8 cellular contexts compared by ENCODE assay signal in the genomic region with DNA sequence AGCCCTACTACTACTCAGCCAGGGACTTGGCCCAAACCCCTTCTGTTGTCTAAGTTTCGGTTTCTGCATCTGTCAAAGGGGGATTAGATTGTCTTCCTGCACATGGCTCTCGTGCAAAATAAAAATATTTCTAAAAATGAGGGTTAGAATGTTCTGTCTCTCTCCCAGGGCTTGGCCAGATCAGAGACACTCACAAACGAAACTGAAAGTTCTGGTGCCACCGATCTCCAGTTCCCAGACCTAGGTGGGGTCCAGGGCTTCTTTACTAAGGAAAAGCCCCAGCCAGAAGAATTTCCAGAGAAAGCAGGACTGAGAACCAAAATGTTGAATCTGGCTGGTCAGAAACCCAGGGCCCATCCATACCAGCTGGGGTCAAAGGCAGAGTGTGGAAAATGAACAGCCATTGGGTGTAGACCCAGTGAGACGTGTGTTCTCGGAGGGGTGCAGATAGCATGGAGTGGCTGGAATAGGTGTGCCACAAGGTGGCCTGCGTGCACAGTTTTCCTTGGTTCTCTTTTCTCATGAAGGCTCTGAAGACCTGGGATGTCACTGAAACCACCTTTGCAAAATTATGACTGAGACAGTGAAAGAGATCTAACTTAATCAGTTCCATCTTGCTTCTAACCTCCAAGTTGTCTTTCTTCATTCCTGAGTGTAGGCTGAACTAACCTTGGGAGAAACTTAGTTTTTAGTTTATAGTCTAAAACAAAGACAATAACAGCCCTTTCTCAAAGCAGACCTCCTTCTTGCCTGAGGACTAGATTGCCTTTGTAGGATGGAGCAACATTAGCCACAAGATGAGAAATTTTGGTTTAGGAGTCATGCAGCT. TPM values are rescaled to one million over a fixed set of nuclear protein-coding genes. Genes with fewer than 3 reads are reported as not detected.
DNase-seq lines count a peak whose midpoint lies in the region; ATAC-seq and TF ChIP-seq lines count a peak whose summit lies in the region.

No MANE protein-coding gene starts in this region.

- peak overlapping the region; percentile 98 for H3K27ac ChIP-seq in OCI-LY1 (ENCODE audit: low read depth, low read length, poor library complexity, severe bottlenecking)
- H3K27ac ChIP-seq in skeletal muscle tissue (ENCODE audit: low read depth, low read length), result peak overlapping the region; percentile 60
- no peak overlapping the region for H3K27ac ChIP-seq in neuronal stem cell (replicated peaks; ENCODE audit: low read length)
- H3K27ac ChIP-seq in substantia nigra (ENCODE audit: low read depth, low read length, poor library complexity, severe bottlenecking), result no peak overlapping the region

- no peak overlapping the region for H3K23ac ChIP-seq in neuronal stem cell (ENCODE audit: low read depth, low read length, poor library complexity)

- TF ChIP-seq POLR2A in GM18505 (IDR thresholded peaks at IDR 0.05; ENCODE audit: borderline replicate concordance, extremely low read depth, insufficient read depth, insufficient read length), result peak; percentile 49

- peaks cover 30 to 42% of the 10 kb centered on the region in 2 donors for H3K4me1 Mint-ChIP-seq in effector memory CD8-positive, alpha-beta T cell (ENCODE audit: low read depth in 2 of 2)

- H3K9me3 Mint-ChIP-seq in effector memory CD8-positive, alpha-beta T cell, result no peaks in the 10 kb centered on the region

- H3K27me3 Mint-ChIP-seq in effector memory CD8-positive, alpha-beta T cell, result no peaks in the 10 kb centered on the region

- no peaks in the 10 kb centered on the region for H4K20me1 ChIP-seq in OCI-LY1 (ENCODE audit: insufficient read depth, low read length)

- H3K4me2 ChIP-seq in OCI-LY1 (ENCODE audit: low read length), result peak overlapping the region; percentile 88
- H3K4me2 ChIP-seq in neuronal stem cell (ENCODE audit: insufficient read depth, low read length, poor library complexity, severe bottlenecking), result no peak overlapping the region

- TF ChIP-seq CTCF in OCI-LY1 (IDR thresholded peaks at IDR 0.05; ENCODE audit: low read length), result no peak

- no peak overlapping the region for H4K91ac ChIP-seq in neuronal stem cell (ENCODE audit: low read depth, low read length, poor library complexity)

- H3K4me1 ChIP-seq in OCI-LY1 (ENCODE audit: insufficient read depth, low read length, severe bottlenecking) (peaks cover 70% of the 10 kb centered on the region), skeletal muscle tissue (ENCODE audit: control insufficient read depth in 3 of 3, insufficient read depth in 3 of 3, low read length in 3 of 3) (peaks cover 33 to 45% (median 35%) of the 10 kb centered on the region in 3 donors), neuronal stem cell (ENCODE audit: control insufficient read depth in 2 of 2, insufficient read depth in 1 of 2, low read depth in 1 of 2, low read length in 2 of 2) (peaks cover 2 to 4% of the 10 kb centered on the region in 2 donors)

- H3K27me3 ChIP-seq in OCI-LY1 (ENCODE audit: insufficient read depth, low read length) (no peaks in the 10 kb centered on the region), skeletal muscle tissue (ENCODE audit: control insufficient read depth in 3 of 3, insufficient read depth in 3 of 3, low read length in 3 of 3) (no peaks in the 10 kb centered on the region), neuronal stem cell (ENCODE audit: control insufficient read depth in 3 of 3, insufficient read depth in 3 of 3, low read depth in 1 of 3, low read length in 3 of 3) (peaks cover 0 to 16% (median 0%) of the 10 kb centered on the region in 3 experiments)

- H4K8ac ChIP-seq in neuronal stem cell (ENCODE audit: low read depth, low read length), result no peak overlapping the region

- no peaks in the 10 kb centered on the region for H3K79me2 ChIP-seq in OCI-LY1 (ENCODE audit: insufficient read depth, low read length)

- H3K4ac ChIP-seq in neuronal stem cell (ENCODE audit: low read length), result no peak overlapping the region

- H3K36me3 ChIP-seq in OCI-LY1 (ENCODE audit: insufficient read depth, low read length) (peaks cover 34% of the 10 kb centered on the region), skeletal muscle tissue (ENCODE audit: control insufficient read depth in 3 of 3, insufficient read depth in 3 of 3, low read length in 3 of 3) (peaks cover 0 to 6% (median 4%) of the 10 kb centered on the region in 3 donors), neuronal stem cell (replicated peaks in 1 of 2; ENCODE audit: control insufficient read depth in 2 of 2, insufficient read depth in 2 of 2, low read length in 2 of 2) (no peaks in the 10 kb centered on the region)

- H3K9me3 ChIP-seq in OCI-LY1 (ENCODE audit: low read length), result no peaks in the 10 kb centered on the region
- no peaks in the 10 kb centered on the region for H3K9me3 ChIP-seq in skeletal muscle tissue (ENCODE audit: control insufficient read depth in 3 of 3, low read length in 3 of 3)
- H3K9me3 ChIP-seq in neuronal stem cell (replicated peaks in 1 of 2; ENCODE audit: control insufficient read depth in 2 of 2, insufficient read depth in 1 of 2, low read depth in 1 of 2, low read length in 2 of 2), result no peaks in the 10 kb centered on the region

- peak overlapping the region; percentile 90 for H3K4me3 Mint-ChIP-seq in effector memory CD8-positive, alpha-beta T cell

- no peak for ATAC-seq in GM18505 (IDR thresholded peaks at IDR 0.05; ENCODE audit: unreplicated experiment)
- peak; percentile 6 for ATAC-seq in effector memory CD8-positive, alpha-beta T cell (replicated peaks)
- ATAC-seq in GM21515 (IDR thresholded peaks at IDR 0.05; ENCODE audit: unreplicated experiment), result no peak

- no CpG with 5 or more reads among the region's 7 CpGs for WGBS in neuronal stem cell (ENCODE audit: extremely low coverage in 2 of 2, insufficient read length in 2 of 2, insufficient replicate concordance in 1 of 2), 2 donors

- DNase-seq in effector memory CD8-positive, alpha-beta T cell, result no peak
- DNase-seq in neuronal stem cell (ENCODE audit: low spot score) (no peak), DMS114 treated with DMSO at 0.1 percent for 48 hours (lab: John Stamatoyannopoulos, UW; ENCODE audit: unreplicated experiment) (no peak), substantia nigra (lab: John Stamatoyannopoulos, UW) (no peak)

- peak overlapping the region; percentile 46; the same call in 1 of the 2 replicates for H3K9ac ChIP-seq in OCI-LY1 (ENCODE audit: low read length)
- H3K9ac ChIP-seq in skeletal muscle tissue (ENCODE audit: low read depth in 1 of 3, low read length in 3 of 3), result peak overlapping the region; percentile 53 to 77 (median 72)
- H3K9ac ChIP-seq in neuronal stem cell (ENCODE audit: low read depth, low read length, poor library complexity), result no peak overlapping the region

- peaks cover 16% of the 10 kb centered on the region for H3K36me3 Mint-ChIP-seq in effector memory CD8-positive, alpha-beta T cell (ENCODE audit: insufficient read depth)

- no peak overlapping the region for H3K14ac ChIP-seq in neuronal stem cell (ENCODE audit: low read length)

- H3K4me3 ChIP-seq in OCI-LY1 (ENCODE audit: low read depth, low read length, poor library complexity, severe bottlenecking), result peak overlapping the region; percentile 90
- H3K4me3 ChIP-seq in skeletal muscle tissue (ENCODE audit: low read length in 3 of 3), result peak overlapping the region; percentile 56 to 68 (median 64)
- H3K4me3 ChIP-seq in neuronal stem cell (ENCODE audit: low read length in 2 of 2), result no peak overlapping the region

- no peaks in the 10 kb centered on the region; the same call in 1 of the 2 replicates for H3F3A ChIP-seq in OCI-LY1 (ENCODE audit: insufficient read depth, low read length)

- peaks cover 2% of the 10 kb centered on the region for H3K79me1 ChIP-seq in neuronal stem cell (ENCODE audit: low read depth, low read length)

- H2AFZ ChIP-seq in OCI-LY1 (ENCODE audit: low read length) (no peak overlapping the region), neuronal stem cell (ENCODE audit: low read length) (no peak overlapping the region)

- H2BK5ac ChIP-seq in neuronal stem cell (ENCODE audit: low read length), result no peak overlapping the region

- H2BK15ac ChIP-seq in neuronal stem cell (ENCODE audit: low read length), result no peak overlapping the region

- peak overlapping the region; percentile 93 to 98 for H3K27ac Mint-ChIP-seq in effector memory CD8-positive, alpha-beta T cell

- H3K9me2 ChIP-seq in OCI-LY1 (ENCODE audit: low read depth, low read length), result no peaks in the 10 kb centered on the region

- no peak overlapping the region for H2BK120ac ChIP-seq in neuronal stem cell (ENCODE audit: low read depth, low read length)

- no peak overlapping the region for H2BK12ac ChIP-seq in neuronal stem cell (ENCODE audit: low read length)

- no peak overlapping the region for H2AK5ac ChIP-seq in neuronal stem cell (ENCODE audit: low read depth, low read length)

- no peak overlapping the region for H3K18ac ChIP-seq in neuronal stem cell (ENCODE audit: low read length)

RNA-seq across cellular contexts. Expression of gene SLC23A1, which starts 2.2 kb away (rescaled TPM):
- total RNA-seq in skeletal muscle tissue, result not detected
- polyA plus RNA-seq in neuronal stem cell (2013, experiment 1 of 2), result 0.01 TPM
- 0.03 TPM for polyA plus RNA-seq in neuronal stem cell (2013, experiment 2 of 2)

RNA-seq across cellular contexts. Expression of gene MZB1, which starts 4.4 kb away (rescaled TPM):
- 0.52 TPM for total RNA-seq in skeletal muscle tissue
- polyA plus RNA-seq in neuronal stem cell (2013, experiment 1 of 2), result 0.31 TPM
- 0.32 TPM for polyA plus RNA-seq in neuronal stem cell (2013, experiment 2 of 2)

RNA-seq across cellular contexts. Expression of gene PROB1, which starts 9.6 kb away (rescaled TPM):
- total RNA-seq in skeletal muscle tissue, result 23.5 TPM
- 2.0 TPM for polyA plus RNA-seq in neuronal stem cell (2013, experiment 1 of 2)
- 2.1 TPM for polyA plus RNA-seq in neuronal stem cell (2013, experiment 2 of 2)

RNA-seq across cellular contexts. Expression of gene SPATA24, which starts 18.6 kb away (rescaled TPM):
- 12.0 TPM for total RNA-seq in skeletal muscle tissue
- polyA plus RNA-seq in neuronal stem cell (2013, experiment 1 of 2), result 15.3 TPM
- polyA plus RNA-seq in neuronal stem cell (2013, experiment 2 of 2), result 15.2 TPM

RNA-seq across cellular contexts. Expression of gene PAIP2, which starts 43.6 kb away (rescaled TPM):
- 86.6 TPM for total RNA-seq in skeletal muscle tissue
- 196 TPM for polyA plus RNA-seq in neuronal stem cell (2013, experiment 1 of 2)
- polyA plus RNA-seq in neuronal stem cell (2013, experiment 2 of 2), result 197 TPM

Comparison
In these comparisons a context has a peak if more than half of its experiments do, and no peak if none do; other contexts are left out.
1. H3K27ac ChIP-seq: peak in OCI-LY1 (single experiment) and skeletal muscle tissue (single experiment); none in neuronal stem cell (single experiment) and substantia nigra (single experiment).
2. H3K4me3 ChIP-seq: peak in OCI-LY1 (single experiment) and skeletal muscle tissue (3 of 3); none in neuronal stem cell (0 of 2).